In the genomic region with DNA sequence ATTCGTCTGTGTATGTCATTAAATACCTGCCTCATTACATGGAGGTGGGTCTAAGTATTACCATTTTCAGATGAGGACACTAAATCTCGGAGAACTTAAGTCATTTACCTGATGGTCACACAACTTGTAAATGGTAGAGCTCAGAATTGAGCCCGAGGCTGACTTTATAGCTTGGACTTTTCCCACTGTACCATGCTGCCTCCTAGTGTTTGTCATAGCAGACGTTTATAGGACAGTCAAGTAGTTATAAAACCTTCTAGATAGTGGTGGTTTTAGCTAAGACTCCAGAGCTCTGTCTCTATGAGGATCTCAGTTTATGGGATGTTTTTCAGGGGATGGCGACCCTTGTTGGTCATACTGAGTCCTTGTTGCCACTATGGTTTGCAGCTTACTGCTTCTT, we compare ENCODE assay signal across 8 cellular contexts.
A peak's percentile ranks its signal among the peaks of the same experiment; 100 is the strongest.
DNase-seq lines count a peak whose midpoint lies in the region; ATAC-seq and TF ChIP-seq lines count a peak whose summit lies in the region.
"Not testable (repeated sequence)": the region's sequence is repeated elsewhere in the genome, so short reads cannot be mapped to it uniquely, and the experiment has no call there.

No MANE protein-coding gene starts in this region.

- H3K4me1 ChIP-seq in parathyroid adenoma, result not testable (repeated sequence)

- not testable (repeated sequence) for H3K27ac ChIP-seq in parathyroid adenoma

- intact Hi-C loops in left cardiac atrium (cut with DNase I), result not testable (repeated sequence)

- H3K79me2 ChIP-seq in parathyroid adenoma, result not testable (repeated sequence)

- ATAC-seq in HG02588 (IDR thresholded peaks at IDR 0.05; ENCODE audit: unreplicated experiment) (peak; percentile 54), left cardiac atrium (peak; percentile 55 to 71)

- not testable (repeated sequence) for H3K4me2 ChIP-seq in parathyroid adenoma (ENCODE audit: low read length)

- H3K36me3 ChIP-seq in parathyroid adenoma (ENCODE audit: control insufficient read depth, insufficient read depth, low read length), result not testable (repeated sequence)

- H3K9me3 ChIP-seq in parathyroid adenoma (ENCODE audit: control insufficient read depth, low read length), result not testable (repeated sequence)

- not testable (repeated sequence) for H3K27me3 ChIP-seq in parathyroid adenoma (ENCODE audit: control insufficient read depth, insufficient read depth, low read length)

- not testable (repeated sequence) for H3K4me3 ChIP-seq in cardiac fibroblast (replicated peaks in 1 of 2; ENCODE audit: low read depth in 2 of 2, low read length in 2 of 2); parathyroid adenoma (ENCODE audit: low read depth, low read length)

- H3K9ac ChIP-seq in parathyroid adenoma, result not testable (repeated sequence)

- H2AFZ ChIP-seq in parathyroid adenoma, result not testable (repeated sequence)

- peak; percentile 40; the same call in 2 of the 3 replicates for TF ChIP-seq CTCF in GM12872 (IDR thresholded peaks at IDR 0.05; ENCODE audit: insufficient read depth, low read depth, low read length)
- peak; percentile 44 for TF ChIP-seq CTCF in cardiac fibroblast (IDR thresholded peaks at IDR 0.05; ENCODE audit: low read depth, low read length)
- TF ChIP-seq CTCF in parathyroid adenoma (IDR thresholded peaks at IDR 0.05), result peak; percentile 34

- DNase-seq in AG20443 (ENCODE audit: low spot score) (peak; percentile 3), NCI-H1048 (lab: John Stamatoyannopoulos, UW) (peak; percentile 2), SK-N-DZ (ENCODE audit: low spot score) (peak; percentile 2), cardiac fibroblast (ENCODE audit: low read depth in 2 of 2) (peak; percentile 65 to 73)
- not testable (repeated sequence) for DNase-seq in left cardiac atrium
